1 cellular context compared by ENCODE assay signal in the genomic region with DNA sequence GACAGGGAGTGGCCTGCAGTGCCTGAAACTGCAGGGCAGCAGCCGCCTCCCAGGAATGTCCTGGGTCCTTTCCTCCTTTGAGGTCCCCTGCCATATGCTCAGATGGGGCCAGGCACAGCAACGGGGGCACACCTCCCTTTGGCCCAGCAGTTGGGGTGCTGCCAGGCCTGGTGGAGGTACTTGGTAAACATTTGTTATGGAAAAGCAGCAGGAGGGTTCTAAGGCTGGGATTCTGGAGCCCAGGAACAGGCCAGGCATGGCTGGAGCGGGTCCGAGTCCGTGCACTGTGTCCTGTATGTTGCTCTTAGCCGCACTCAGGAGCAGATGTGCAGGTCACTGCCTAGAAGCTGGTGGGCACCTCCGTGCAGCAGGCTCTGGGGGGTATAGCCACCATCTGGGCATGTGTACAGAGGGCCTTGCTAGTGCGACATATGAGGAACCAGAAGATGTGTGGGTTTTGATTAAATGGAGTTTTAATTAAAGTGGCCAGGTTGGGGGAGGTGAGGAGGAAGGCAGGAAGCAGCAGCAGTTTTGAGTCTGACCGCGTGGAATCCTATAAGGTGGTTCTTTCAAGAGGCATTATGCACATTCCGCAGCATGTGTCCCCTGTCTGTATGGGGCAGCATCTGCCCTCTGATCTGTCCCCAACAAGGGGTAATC.
TF ChIP-seq lines count a peak whose summit lies in the region.

No MANE protein-coding gene starts in this region.

TF ChIP-seq in SK-N-SH, 30 proteins besides CTCF, POLR2A, EP300 and RAD21 (continued from another document):
- TF ChIP-seq, protein P1, sequence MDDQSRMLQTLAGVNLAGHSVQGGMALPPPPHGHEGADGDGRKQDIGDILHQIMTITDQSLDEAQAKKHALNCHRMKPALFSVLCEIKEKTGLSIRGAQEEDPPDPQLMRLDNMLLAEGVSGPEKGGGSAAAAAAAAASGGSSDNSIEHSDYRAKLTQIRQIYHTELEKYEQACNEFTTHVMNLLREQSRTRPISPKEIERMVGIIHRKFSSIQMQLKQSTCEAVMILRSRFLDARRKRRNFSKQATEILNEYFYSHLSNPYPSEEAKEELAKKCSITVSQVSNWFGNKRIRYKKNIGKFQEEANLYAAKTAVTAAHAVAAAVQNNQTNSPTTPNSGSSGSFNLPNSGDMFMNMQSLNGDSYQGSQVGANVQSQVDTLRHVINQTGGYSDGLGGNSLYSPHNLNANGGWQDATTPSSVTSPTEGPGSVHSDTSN (IDR thresholded peaks at IDR 0.05), result no peak
- no peak for TF ChIP-seq TAF1 (IDR thresholded peaks at IDR 0.05; ENCODE audit: borderline replicate concordance, low read depth, low read length)
